Comparison of ENCODE assay signal across 22 cellular contexts in the genomic region with DNA sequence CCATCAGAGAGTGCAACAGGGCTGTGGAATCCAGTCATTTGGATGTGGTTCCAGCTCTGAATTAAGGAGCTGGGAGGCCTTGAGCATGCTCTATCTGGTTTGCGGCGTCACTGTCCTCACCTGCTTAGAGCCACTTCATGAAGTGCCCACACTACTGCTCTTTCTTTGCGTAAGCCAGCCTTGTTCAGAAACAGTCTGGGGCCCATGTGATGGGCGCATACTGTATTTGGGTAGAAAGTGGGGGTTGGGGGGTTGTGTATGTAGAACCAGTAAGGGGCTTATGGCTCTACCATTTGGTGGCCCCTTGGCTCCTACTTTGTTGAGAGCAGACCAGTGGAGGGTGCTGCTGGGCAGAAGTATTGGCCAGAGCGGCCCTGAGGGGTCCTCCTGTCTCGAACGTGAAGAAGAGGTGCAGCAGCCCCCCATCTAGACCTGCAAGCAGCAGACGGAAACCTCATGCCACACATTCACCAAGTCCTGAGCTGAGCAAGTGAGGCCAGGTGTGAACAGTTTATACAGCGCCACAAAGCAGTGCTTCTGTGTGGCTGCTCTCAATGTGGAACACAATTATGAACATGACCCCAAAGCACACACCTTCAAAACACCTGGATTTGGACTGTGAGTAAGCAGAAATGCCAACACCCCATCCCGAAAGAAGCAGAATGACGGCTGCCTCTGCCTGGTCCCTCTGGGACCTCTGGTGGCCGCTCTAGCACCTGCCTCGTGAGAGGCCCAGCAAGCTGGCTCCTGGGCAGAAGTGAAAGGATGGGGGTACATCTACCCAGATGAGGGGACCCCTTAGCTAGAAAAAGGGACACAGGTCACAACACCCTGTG. TPM values are rescaled to one million over a fixed set of nuclear protein-coding genes. Genes with fewer than 3 reads are reported as not detected.
DNase-seq lines count a peak whose midpoint lies in the region; ATAC-seq, FAIRE-seq and TF ChIP-seq lines count a peak whose summit lies in the region.
"Had no signal": no experiment of that assay in that cellular context is flagged by ENCODE, and none has a peak within 500 bp of the region (broad histone marks: within the 10 kb centered on the region; RNA-seq: fewer than 3 reads in every experiment).

No MANE protein-coding gene starts in this region.

- no peaks in the 10 kb centered on the region for H3K36me3 ChIP-seq in H7 (replicated peaks; ENCODE audit: control insufficient read depth, insufficient read depth, low read length)
- no peaks in the 10 kb centered on the region for H3K36me3 ChIP-seq in naive thymus-derived CD4-positive, alpha-beta T cell (ENCODE audit: control insufficient read depth in 2 of 3, insufficient read depth in 3 of 3, low read length in 3 of 3)
- H3K36me3 ChIP-seq: suprapubic skin had no signal

- CTCF ChIA-PET in naive thymus-derived CD4-positive, alpha-beta T cell (lab: Charles Lee) = no interaction called here

- no peaks in the 10 kb centered on the region for H3K4me1 ChIP-seq in naive thymus-derived CD4-positive, alpha-beta T cell (ENCODE audit: control insufficient read depth in 2 of 2, insufficient read depth in 2 of 2, low read length in 2 of 2)
- H3K4me1 ChIP-seq: suprapubic skin had no signal

- H3K4me3 Mint-ChIP-seq in naive thymus-derived CD4-positive, alpha-beta T cell = no peak overlapping the region
- H3K4me3 Mint-ChIP-seq: activated CD4-positive, alpha-beta memory T cell treated with anti-CD3 and anti-CD28 coated beads for 36 hours; activated naive CD4-positive, alpha-beta T cell treated with anti-CD3 and anti-CD28 coated beads, Interleukin-2, amount 50 U/mL, for 24 hours had no signal

- no peak overlapping the region for H3K27ac ChIP-seq in naive thymus-derived CD4-positive, alpha-beta T cell (ENCODE audit: low read depth, low read length)
- H3K27ac ChIP-seq: coronary artery, skin epidermis, suprapubic skin had no signal

- H3K4me3 ChIP-seq in GM12864 (ENCODE audit: low read depth, low read length) (no peak overlapping the region), H7 (ENCODE audit: insufficient read depth, low read depth, low read length) (no peak overlapping the region)
- no peak overlapping the region for H3K4me3 ChIP-seq in naive thymus-derived CD4-positive, alpha-beta T cell (ENCODE audit: low read length)
- H3K4me3 ChIP-seq: coronary artery, skin epidermis, suprapubic skin had no signal

- intact Hi-C loops in naive thymus-derived CD4-positive, alpha-beta T cell (cut with micrococcal nuclease) = no loop called here

- no peaks in the 10 kb centered on the region for H3K9me3 ChIP-seq in naive thymus-derived CD4-positive, alpha-beta T cell (ENCODE audit: control insufficient read depth in 2 of 3, low read length in 3 of 3)
- H3K9me3 ChIP-seq: suprapubic skin had no signal

- peaks cover 0 to 2% (median 0%) of the 10 kb centered on the region in 11 donors for H3K9me3 Mint-ChIP-seq in naive thymus-derived CD4-positive, alpha-beta T cell
- H3K9me3 Mint-ChIP-seq: activated CD4-positive, alpha-beta memory T cell treated with anti-CD3 and anti-CD28 coated beads for 36 hours; activated naive CD4-positive, alpha-beta T cell treated with anti-CD3 and anti-CD28 coated beads, Interleukin-2, amount 50 U/mL, for 24 hours had no signal

- TF ChIP-seq CTCF in GM12864 (IDR thresholded peaks at IDR 0.05; ENCODE audit: low read depth, low read length, missing control alignments) = peak; percentile 44

- no peaks in the 10 kb centered on the region; the same call in 1 of the 2 replicates for H3K27me3 ChIP-seq in H7 (ENCODE audit: control insufficient read depth, insufficient read depth, low read length)
- H3K27me3 ChIP-seq in naive thymus-derived CD4-positive, alpha-beta T cell (ENCODE audit: control insufficient read depth in 2 of 2, insufficient read depth in 2 of 2, low read length in 2 of 2) = no peaks in the 10 kb centered on the region
- H3K27me3 ChIP-seq: suprapubic skin had no signal

- FAIRE-seq in GM19239 (lab: Jason Lieb, UNC) = no peak
- FAIRE-seq: endothelial cell of umbilical vein, frontal cortex had no signal

- H3K27me3 Mint-ChIP-seq in naive thymus-derived CD4-positive, alpha-beta T cell = peaks cover 0 to 6% (median 0%) of the 10 kb centered on the region in 5 donors
- H3K27me3 Mint-ChIP-seq: activated CD4-positive, alpha-beta memory T cell treated with anti-CD3 and anti-CD28 coated beads for 36 hours; activated naive CD4-positive, alpha-beta T cell treated with anti-CD3 and anti-CD28 coated beads, Interleukin-2, amount 50 U/mL, for 24 hours had no signal

- H3K36me3 Mint-ChIP-seq in naive thymus-derived CD4-positive, alpha-beta T cell = no peaks in the 10 kb centered on the region
- H3K36me3 Mint-ChIP-seq: activated CD4-positive, alpha-beta memory T cell treated with anti-CD3 and anti-CD28 coated beads for 36 hours; activated naive CD4-positive, alpha-beta T cell treated with anti-CD3 and anti-CD28 coated beads, Interleukin-2, amount 50 U/mL, for 24 hours had no signal

- DNase-seq in GM12864 (ENCODE audit: low read depth) (no peak), H7 (peak; percentile 80), RPMI8226 (peak; percentile 55), iPS-NIHi7 (ENCODE audit: extremely low spot score) (peak; percentile 47), GM19239 (ENCODE audit: insufficient read length, low spot score) (no peak)
- no peak for DNase-seq in naive thymus-derived CD4-positive, alpha-beta T cell
- DNase-seq: activated CD4-positive, alpha-beta memory T cell treated with anti-CD3 and anti-CD28 coated beads for 36 hours; activated T-cell treated with anti-CD3 and anti-CD28 coated beads, Interleukin-2, amount 50 U/mL, for 1 hour; AML-193; GF-D8; left ventricle myocardium superior; NCI-H1092; NCI-H748 treated with DMSO at 0.1 percent for 48 hours; stimulated activated CD4-positive, alpha-beta T cell treated with anti-CD3 and anti-CD28 coated beads, Interleukin-4, amount 100 ng/mL, for 24 hours had no signal

- no peaks in the 10 kb centered on the region for H3K4me1 Mint-ChIP-seq in naive thymus-derived CD4-positive, alpha-beta T cell
- H3K4me1 Mint-ChIP-seq: activated naive CD4-positive, alpha-beta T cell treated with anti-CD3 and anti-CD28 coated beads, Interleukin-2, amount 50 U/mL, for 24 hours had no signal

- POLR2A ChIA-PET in naive thymus-derived CD4-positive, alpha-beta T cell (lab: Charles Lee) = no interaction called here

- H3K27ac Mint-ChIP-seq in naive thymus-derived CD4-positive, alpha-beta T cell = no peak overlapping the region
- H3K27ac Mint-ChIP-seq: activated CD4-positive, alpha-beta memory T cell treated with anti-CD3 and anti-CD28 coated beads for 36 hours; activated naive CD4-positive, alpha-beta T cell treated with anti-CD3 and anti-CD28 coated beads, Interleukin-2, amount 50 U/mL, for 24 hours had no signal

- ATAC-seq in naive thymus-derived CD4-positive, alpha-beta T cell = no peak
- no peak for ATAC-seq in HG03442 (IDR thresholded peaks at IDR 0.05; ENCODE audit: unreplicated experiment)
- ATAC-seq in HG02852 (IDR thresholded peaks at IDR 0.05; ENCODE audit: unreplicated experiment) = no peak
- ATAC-seq: left ventricle myocardium superior had no signal

RNA-seq across cellular contexts. Expression of a gene that starts 26.6 kb away (rescaled TPM):
- total RNA-seq in H7 (2014; rRNA removed; shearing (Covaris generic)) = 26.5 and 27.7 TPM in 2 replicates
- total RNA-seq in naive thymus-derived CD4-positive, alpha-beta T cell = 10 to 100 TPM; 27.4 to 63.3 (median 34.6) TPM
- polyA plus RNA-seq in naive thymus-derived CD4-positive, alpha-beta T cell = 10 to 100 TPM; 41.5 to 43.1 TPM

Comparison
In these comparisons a context has a peak if more than half of its experiments do, and no peak if none do; other contexts are left out.
1. DNase-seq: peak in H7 (single experiment), RPMI8226 (single experiment) and iPS-NIHi7 (single experiment); none in GM12864 (single experiment), GM19239 (single experiment) and naive thymus-derived CD4-positive, alpha-beta T cell (0 of 9).